ENCODE assay signal across 19 cellular contexts in genomic region chr2:165872101-165872791, GRCh38.
A peak's percentile ranks its signal among the peaks of the same experiment; 100 is the strongest.
DNase-seq lines count a peak whose midpoint lies in the region; ATAC-seq and TF ChIP-seq lines count a peak whose summit lies in the region.
"Had no signal": no experiment of that assay in that cellular context is flagged by ENCODE, and none has a peak within 500 bp of the region (broad histone marks: within the 10 kb centered on the region; RNA-seq: fewer than 3 reads in every experiment).

No MANE protein-coding gene starts in this region.

- ATAC-seq in CD4-positive, CD25-positive, alpha-beta regulatory T cell (ENCODE audit: low read depth in 2 of 2), result no peak
- no peak for ATAC-seq in IMR-90 (ENCODE audit: low read depth)
- no peak for ATAC-seq in GM19035 (IDR thresholded peaks at IDR 0.05; ENCODE audit: unreplicated experiment)
- ATAC-seq in GM19395 (IDR thresholded peaks at IDR 0.05; ENCODE audit: unreplicated experiment), result no peak
- ATAC-seq: A549, Right ventricle myocardium inferior had no signal

- no peaks in the 10 kb centered on the region for H3K27me3 Mint-ChIP-seq in CD4-positive, CD25-positive, alpha-beta regulatory T cell
- H3K27me3 Mint-ChIP-seq: CD4-positive, alpha-beta memory T cell had no signal

- no peak overlapping the region for H4K8ac ChIP-seq in IMR-90 (ENCODE audit: low read depth in 2 of 2, low read length in 2 of 2)

- POLR2A ChIA-PET in A673 (lab: Charles Lee; ENCODE audit: low non-redundant PET), result no interaction called here
- POLR2A ChIA-PET in IMR-90 (lab: Charles Lee; ENCODE audit: unreplicated experiment), result no interaction called here

- H3K9ac ChIP-seq in IMR-90 (ENCODE audit: low read depth, low read length), result no peak overlapping the region
- H3K9ac ChIP-seq: KMS-11 had no signal

- TF ChIP-seq CTCF in A673 (conservative IDR thresholded peaks at IDR 0.05; ENCODE audit: low read depth, low read length) (no peak), IMR-90 (conservative IDR thresholded peaks at IDR 0.05; ENCODE audit: low read depth, low read length) (no peak)

- no peak overlapping the region for H2BK5ac ChIP-seq in IMR-90 (ENCODE audit: low read depth, low read length, poor library complexity, severe bottlenecking)

- no peak for TF ChIP-seq POLR2A in IMR-90 (IDR thresholded peaks at IDR 0.05; ENCODE audit: low read depth, low read length)

- H4K20me1 ChIP-seq in IMR-90 (ENCODE audit: insufficient read depth, low read length), result no peaks in the 10 kb centered on the region

- H3K36me3 Mint-ChIP-seq in CD4-positive, CD25-positive, alpha-beta regulatory T cell, result peaks cover 21% of the 10 kb centered on the region

- BruUV-seq in A673 (replicated peaks; lab: Mats Ljungman, UMichigan), result no TSS peak
- no TSS peak for BruUV-seq in IMR-90 (replicated peaks; lab: Mats Ljungman, UMichigan)

- H3K27me3 ChIP-seq in A673 (replicated peaks; ENCODE audit: insufficient read depth, low read depth, low read length, poor library complexity) (no peaks in the 10 kb centered on the region), IMR-90 (ENCODE audit: control insufficient read depth, insufficient read depth, low read length) (no peaks in the 10 kb centered on the region)
- no peaks in the 10 kb centered on the region for H3K27me3 ChIP-seq in CD4-positive, CD25-positive, alpha-beta regulatory T cell (ENCODE audit: control insufficient read depth, insufficient read depth, low read length)
- H3K27me3 ChIP-seq: Peyer's patch had no signal

- in situ Hi-C loops in IMR-90 (cut with MboI; ENCODE audit: low sequenced_read_pairs), result no loop called here

- no peak overlapping the region for H3K56ac ChIP-seq in IMR-90 (ENCODE audit: extremely low read depth, insufficient read depth, low read length)

- no peak overlapping the region for H3K4me3 ChIP-seq in A673 (ENCODE audit: low read depth, low read length, poor library complexity, severe bottlenecking)
- no peak overlapping the region for H3K4me3 ChIP-seq in CD4-positive, CD25-positive, alpha-beta regulatory T cell (ENCODE audit: low read depth, low read length)
- no peak overlapping the region for H3K4me3 ChIP-seq in IMR-90 (ENCODE audit: insufficient read depth, low read depth, low read length)
- H3K4me3 ChIP-seq: A549, HAP-1, Peyer's patch, SK-N-MC had no signal

- dilution Hi-C loops in IMR-90 (cut with HindIII; ENCODE audit: low sequenced_read_pairs, unreplicated experiment), result no loop called here

- H3K36me3 ChIP-seq in A673 (ENCODE audit: insufficient read depth, low read length, poor library complexity, severe bottlenecking) (peaks cover 23% of the 10 kb centered on the region), IMR-90 (ENCODE audit: control insufficient read depth, insufficient read depth, low read length) (no peaks in the 10 kb centered on the region)
- H3K36me3 ChIP-seq in CD4-positive, CD25-positive, alpha-beta regulatory T cell (ENCODE audit: control insufficient read depth, insufficient read depth, low read length), result no peaks in the 10 kb centered on the region
- H3K36me3 ChIP-seq: HAP-1, Peyer's patch had no signal

- no peak overlapping the region for H4K91ac ChIP-seq in IMR-90 (ENCODE audit: insufficient read depth, low read depth, low read length)

- TF ChIP-seq RAD21 in IMR-90 (IDR thresholded peaks at IDR 0.05; ENCODE audit: low read length), result no peak

- no peak overlapping the region for H2BK15ac ChIP-seq in IMR-90 (ENCODE audit: low read depth, low read length)

- no peak overlapping the region for H2BK20ac ChIP-seq in IMR-90 (ENCODE audit: low read depth, low read length)

- H3K9me3 ChIP-seq in A673 (ENCODE audit: low read depth, low read length, poor library complexity, severe bottlenecking), result no peaks in the 10 kb centered on the region
- H3K9me3 ChIP-seq in CD4-positive, CD25-positive, alpha-beta regulatory T cell (ENCODE audit: control insufficient read depth in 2 of 2, low read length in 2 of 2), result no peaks in the 10 kb centered on the region
- no peaks in the 10 kb centered on the region for H3K9me3 ChIP-seq in IMR-90 (ENCODE audit: control insufficient read depth, insufficient read depth, low read length)
- H3K9me3 ChIP-seq: A549, HAP-1, Peyer's patch had no signal

- no peak overlapping the region for H3K4me3 Mint-ChIP-seq in CD4-positive, CD25-positive, alpha-beta regulatory T cell
- H3K4me3 Mint-ChIP-seq: CD4-positive, alpha-beta memory T cell had no signal

- no peaks in the 10 kb centered on the region for H3K9me3 Mint-ChIP-seq in CD4-positive, CD25-positive, alpha-beta regulatory T cell
- H3K9me3 Mint-ChIP-seq: CD4-positive, alpha-beta memory T cell had no signal

- H3K4me1 ChIP-seq in A673 (ENCODE audit: insufficient read depth, low read length, poor library complexity, severe bottlenecking) (no peaks in the 10 kb centered on the region), IMR-90 (ENCODE audit: control insufficient read depth, insufficient read depth, low read length) (no peaks in the 10 kb centered on the region)
- peaks cover 5% of the 10 kb centered on the region for H3K4me1 ChIP-seq in CD4-positive, CD25-positive, alpha-beta regulatory T cell (ENCODE audit: control insufficient read depth, insufficient read depth, low read length, poor library complexity, severe bottlenecking)
- H3K4me1 ChIP-seq: A549, HAP-1, Peyer's patch had no signal

- peak overlapping the region in 2 of 3 donors; percentile 24 to 46 for H3K27ac Mint-ChIP-seq in CD4-positive, CD25-positive, alpha-beta regulatory T cell

- H2AK9ac ChIP-seq in IMR-90 (replicated peaks; ENCODE audit: low read depth, low read length, poor library complexity), result no peak overlapping the region

- H2AFZ ChIP-seq in IMR-90 (replicated peaks; ENCODE audit: low read length, poor library complexity), result no peak overlapping the region

- H3K9me1 ChIP-seq in IMR-90 (ENCODE audit: insufficient read depth, low read length), result no peaks in the 10 kb centered on the region

- peaks cover 6 to 20% (median 10%) of the 10 kb centered on the region in 4 donors for H3K4me1 Mint-ChIP-seq in CD4-positive, CD25-positive, alpha-beta regulatory T cell

- H4K5ac ChIP-seq in IMR-90 (ENCODE audit: low read depth, low read length), result no peak overlapping the region

- H2AK5ac ChIP-seq in IMR-90 (ENCODE audit: low read depth, low read length), result no peak overlapping the region

- H3K23ac ChIP-seq in IMR-90 (ENCODE audit: low read depth, low read length), result no peak overlapping the region

- no peak overlapping the region for H3K4ac ChIP-seq in IMR-90 (ENCODE audit: low read depth, low read length)

- intact Hi-C loops in A673 (cut with micrococcal nuclease; ENCODE audit: unreplicated experiment), result loop anchor here (5.0 to 10.0 kb wide), 2 partner anchors 470 to 857 kb away; no protein-coding TSS in a partner anchor
- intact Hi-C loops in IMR-90 (cut with micrococcal nuclease), result loop anchor here (5.0 to 10.0 kb wide), 4 partner anchors 170 to 877 kb away; partner anchors contain the start of gene SCN2A

- no peaks in the 10 kb centered on the region for H3K79me1 ChIP-seq in IMR-90 (ENCODE audit: low read depth in 1 of 2, low read length in 2 of 2)

- H2BK120ac ChIP-seq in IMR-90 (ENCODE audit: low read depth, low read length), result no peak overlapping the region

- H3K27ac ChIP-seq in A673 (ENCODE audit: low read depth, low read length, poor library complexity, severe bottlenecking) (peak overlapping the region; percentile 26), IMR-90 (ENCODE audit: insufficient read depth, low read length) (no peak overlapping the region)
- H3K27ac ChIP-seq in CD4-positive, CD25-positive, alpha-beta regulatory T cell (ENCODE audit: insufficient read depth, low read length, poor library complexity, severe bottlenecking), result no peak overlapping the region
- H3K27ac ChIP-seq: A549, KMS-11, Peyer's patch, SK-N-MC had no signal

- WGBS in IMR-90 (ENCODE audit: extremely low coverage in 2 of 2, insufficient read length in 1 of 2), 2 experiments, result no CpG with 5 or more reads among the region's 5 CpGs

- CTCF ChIA-PET in A673 (lab: Charles Lee), result no interaction called here
- CTCF ChIA-PET in IMR-90 (lab: Yijun Ruan, JAX), result no interaction called here

- H3K18ac ChIP-seq in IMR-90 (ENCODE audit: low read depth, low read length), result no peak overlapping the region

- H3K4me2 ChIP-seq in IMR-90 (ENCODE audit: low read depth, low read length), result no peak overlapping the region
- H3K4me2 ChIP-seq: A549, KMS-11 had no signal

- no peak overlapping the region for H3K14ac ChIP-seq in IMR-90 (replicated peaks; ENCODE audit: low read depth, low read length)

- DNase-seq in A673 (ENCODE audit: low spot score), result no peak
- no peak for DNase-seq in CD4-positive, CD25-positive, alpha-beta regulatory T cell
- DNase-seq in IMR-90, result peak; percentile 8
- peak; percentile 17 for DNase-seq in fibroblast of peridontal ligament (ENCODE audit: extremely low read depth)
- DNase-seq in NCI-H226, result no peak
- DNase-seq in HK-2 (ENCODE audit: unreplicated experiment), result no peak
- DNase-seq: AML-193; CD4-positive, alpha-beta memory T cell; NCI-H1436; NCI-H2029; NCI-H510A; Peyer's patch had no signal

TF ChIP-seq in IMR-90, 13 proteins besides CTCF, POLR2A, EP300 and RAD21:
- TF ChIP-seq NFE2L2 (IDR thresholded peaks at IDR 0.05; ENCODE audit: low read depth, low read length), result no peak
- no peak for TF ChIP-seq MAFK (IDR thresholded peaks at IDR 0.05; ENCODE audit: low read depth, low read length)
- TF ChIP-seq RCOR1 (IDR thresholded peaks at IDR 0.05; ENCODE audit: insufficient replicate concordance, low read length), result no peak
- no peak for TF ChIP-seq MXI1 (IDR thresholded peaks at IDR 0.05; ENCODE audit: borderline replicate concordance, low read depth, low read length)
- TF ChIP-seq CEBPB (IDR thresholded peaks at IDR 0.05; ENCODE audit: low read depth, low read length), result no peak
- TF ChIP-seq RFX5 (IDR thresholded peaks at IDR 0.05; ENCODE audit: low read depth, low read length), result no peak
- TF ChIP-seq CHD1 (IDR thresholded peaks at IDR 0.05; ENCODE audit: low read depth, low read length), result no peak
- no peak for TF ChIP-seq MAZ (IDR thresholded peaks at IDR 0.05; ENCODE audit: borderline replicate concordance, low read depth, low read length)
- TF ChIP-seq ELK1 (IDR thresholded peaks at IDR 0.05; ENCODE audit: borderline replicate concordance, low read depth, low read length), result no peak
- no peak for TF ChIP-seq FOS (IDR thresholded peaks at IDR 0.05; ENCODE audit: low read depth, low read length)
- no peak for TF ChIP-seq BHLHE40 (IDR thresholded peaks at IDR 0.05; ENCODE audit: low read depth, low read length)
- TF ChIP-seq SMC3 (IDR thresholded peaks at IDR 0.05; ENCODE audit: low read depth, low read length), result no peak

Comparison
In these comparisons a context has a peak if more than half of its experiments do, and no peak if none do; other contexts are left out.
1. DNase-seq: peak in IMR-90 (single experiment) and fibroblast of peridontal ligament (single experiment); none in A673 (single experiment), CD4-positive, CD25-positive, alpha-beta regulatory T cell (0 of 3), NCI-H226 (single experiment) and HK-2 (single experiment).